15 cellular contexts compared by ENCODE assay signal in the genomic region with DNA sequence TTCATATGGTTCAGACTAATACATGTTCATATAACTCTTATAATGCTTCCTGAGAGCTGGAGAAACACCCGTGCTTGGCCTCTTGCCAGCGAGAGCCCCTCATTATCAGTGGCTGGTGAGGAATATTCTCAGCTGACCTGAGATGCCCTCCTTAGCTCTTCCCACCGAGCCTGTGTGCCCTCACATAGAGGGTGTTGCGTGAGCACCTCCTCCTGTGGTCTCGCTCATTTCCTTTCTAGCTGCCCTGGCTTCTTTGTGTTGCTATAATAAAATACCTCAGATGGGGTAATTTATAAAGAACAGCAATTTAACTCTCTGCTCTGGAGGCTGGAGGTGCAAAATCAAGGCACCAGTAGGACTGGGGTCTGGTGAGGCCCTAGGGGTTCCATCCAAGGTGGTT.
DNase-seq lines count a peak whose midpoint lies in the region; ATAC-seq and TF ChIP-seq lines count a peak whose summit lies in the region.
"Had no signal": no experiment of that assay in that cellular context is flagged by ENCODE, and none has a peak within 500 bp of the region (broad histone marks: within the 10 kb centered on the region; RNA-seq: fewer than 3 reads in every experiment).

No MANE protein-coding gene starts in this region.

- peak overlapping the region; percentile 54 for H3K27ac ChIP-seq in BLaER1
- no peak overlapping the region for H3K27ac ChIP-seq in psoas muscle

- no peaks in the 10 kb centered on the region for H3K36me3 ChIP-seq in BLaER1
- H3K36me3 ChIP-seq in psoas muscle (ENCODE audit: insufficient read depth in 1 of 2, low read depth in 1 of 2), result no peaks in the 10 kb centered on the region
- H3K36me3 ChIP-seq: HAP-1 had no signal

- peaks cover 11% of the 10 kb centered on the region for H3K27me3 Mint-ChIP-seq in nephron progenitor cell (ENCODE audit: low read depth, poor library complexity)
- H3K27me3 Mint-ChIP-seq in activated T-helper 1 cell treated with anti-CD3 and anti-CD28 coated beads, Interleukin-12 subunit alpha, Interleukin-12 subunit beta, Interleukin-2, Interleukin-4 antibody, amounts not matched to agents 30 ng/mL and 10 ng/mL and 1 ng/mL, durations not matched to agents 14 hours and 24 hours and 36 hours (ENCODE audit: insufficient read depth), result peaks cover 17% of the 10 kb centered on the region

- peak; percentile 25 for DNase-seq in GF-D8 (lab: John Stamatoyannopoulos, UW)
- DNase-seq in NB4 (ENCODE audit: low read depth), result peak; percentile 85
- no peak for DNase-seq in nephron progenitor cell
- no peak for DNase-seq in psoas muscle
- no peak for DNase-seq in activated T-helper 1 cell treated with anti-CD3 and anti-CD28 coated beads, Interleukin-12 subunit alpha, Interleukin-12 subunit beta, Interleukin-2, Interleukin-4 antibody, amounts not matched to agents 30 ng/mL and 10 ng/mL and 1 ng/mL, durations not matched to agents 14 hours and 24 hours and 36 hours (ENCODE audit: low spot score)
- DNase-seq in left lobe of liver (ENCODE audit: low spot score), result no peak
- DNase-seq: CD8-positive, alpha-beta T cell; COR-L47; DMS153; DMS79 treated with DMSO at 0.1 percent for 48 hours; EL had no signal

- H3K4me1 Mint-ChIP-seq in nephron progenitor cell, result peaks cover 25% of the 10 kb centered on the region
- no peaks in the 10 kb centered on the region for H3K4me1 Mint-ChIP-seq in activated T-helper 1 cell treated with anti-CD3 and anti-CD28 coated beads, Interleukin-12 subunit alpha, Interleukin-12 subunit beta, Interleukin-2, Interleukin-4 antibody, amounts not matched to agents 30 ng/mL and 10 ng/mL and 1 ng/mL, durations not matched to agents 14 hours and 24 hours and 36 hours (ENCODE audit: low read depth)
- H3K4me1 Mint-ChIP-seq: B cell, CD14-positive monocyte had no signal

- ATAC-seq in psoas muscle (no peak), left lobe of liver (no peak)
- ATAC-seq: CD8-positive, alpha-beta T cell had no signal

- no peak overlapping the region for H3K9ac ChIP-seq in BLaER1

- WGBS in psoas muscle, 3 donors, result 55 to 63% (median 57%) methylated on average over 5 of the region's 5 CpGs

- H4K20me1 ChIP-seq in BLaER1, result no peaks in the 10 kb centered on the region

- peak overlapping the region; percentile 52 for H3K27ac Mint-ChIP-seq in nephron progenitor cell
- no peak overlapping the region for H3K27ac Mint-ChIP-seq in activated T-helper 1 cell treated with anti-CD3 and anti-CD28 coated beads, Interleukin-12 subunit alpha, Interleukin-12 subunit beta, Interleukin-2, Interleukin-4 antibody, amounts not matched to agents 30 ng/mL and 10 ng/mL and 1 ng/mL, durations not matched to agents 14 hours and 24 hours and 36 hours
- H3K27ac Mint-ChIP-seq: B cell; CD14-positive monocyte; CD8-positive, alpha-beta T cell had no signal

- H3K9me3 Mint-ChIP-seq in nephron progenitor cell, result peaks cover 51% of the 10 kb centered on the region
- H3K9me3 Mint-ChIP-seq in activated T-helper 1 cell treated with anti-CD3 and anti-CD28 coated beads, Interleukin-12 subunit alpha, Interleukin-12 subunit beta, Interleukin-2, Interleukin-4 antibody, amounts not matched to agents 30 ng/mL and 10 ng/mL and 1 ng/mL, durations not matched to agents 14 hours and 24 hours and 36 hours, result peaks cover 3% of the 10 kb centered on the region

- TF ChIP-seq POLR2A in NB4 (IDR thresholded peaks at IDR 0.05; ENCODE audit: extremely low read depth, insufficient read length), result no peak

- H3K36me3 Mint-ChIP-seq in nephron progenitor cell (ENCODE audit: low read depth), result no peaks in the 10 kb centered on the region
- H3K36me3 Mint-ChIP-seq in activated T-helper 1 cell treated with anti-CD3 and anti-CD28 coated beads, Interleukin-12 subunit alpha, Interleukin-12 subunit beta, Interleukin-2, Interleukin-4 antibody, amounts not matched to agents 30 ng/mL and 10 ng/mL and 1 ng/mL, durations not matched to agents 14 hours and 24 hours and 36 hours (ENCODE audit: low read depth), result no peaks in the 10 kb centered on the region
- H3K36me3 Mint-ChIP-seq: CD14-positive monocyte; CD8-positive, alpha-beta T cell had no signal

- H3K4me3 Mint-ChIP-seq in nephron progenitor cell, result no peak overlapping the region
- H3K4me3 Mint-ChIP-seq in activated T-helper 1 cell treated with anti-CD3 and anti-CD28 coated beads, Interleukin-12 subunit alpha, Interleukin-12 subunit beta, Interleukin-2, Interleukin-4 antibody, amounts not matched to agents 30 ng/mL and 10 ng/mL and 1 ng/mL, durations not matched to agents 14 hours and 24 hours and 36 hours, result no peak overlapping the region
- H3K4me3 Mint-ChIP-seq: B cell; CD14-positive monocyte; CD8-positive, alpha-beta T cell had no signal

- no peak for TF ChIP-seq CTCF in NB4 (IDR thresholded peaks at IDR 0.05; ENCODE audit: low read depth, low read length)
- no peak for TF ChIP-seq CTCF in nephron progenitor cell (IDR thresholded peaks at IDR 0.05)
- no peak for TF ChIP-seq CTCF in psoas muscle (IDR thresholded peaks at IDR 0.05)

- H3K4me2 ChIP-seq in BLaER1, result peak overlapping the region; percentile 51

- H3K27me3 ChIP-seq in BLaER1 (no peaks in the 10 kb centered on the region), psoas muscle (ENCODE audit: insufficient read depth in 3 of 3, low read length in 2 of 3) (peaks cover 0 to 2% (median 0%) of the 10 kb centered on the region in 3 donors)

- H3K4me3 ChIP-seq in BLaER1 (no peak overlapping the region), NB4 (ENCODE audit: low read depth, low read length) (no peak overlapping the region), psoas muscle (no peak overlapping the region)
- H3K4me3 ChIP-seq: HAP-1 had no signal

- peaks cover 50% of the 10 kb centered on the region for H3K9me3 ChIP-seq in BLaER1
- no peaks in the 10 kb centered on the region for H3K9me3 ChIP-seq in psoas muscle
- H3K9me3 ChIP-seq: HAP-1 had no signal

- peaks cover 16% of the 10 kb centered on the region for H3K4me1 ChIP-seq in BLaER1
- H3K4me1 ChIP-seq in psoas muscle, result no peaks in the 10 kb centered on the region
- H3K4me1 ChIP-seq: HAP-1 had no signal

- intact Hi-C loops in psoas muscle (cut with DNase I), result no loop called here
- intact Hi-C loops in activated T-helper 1 cell treated with anti-CD3 and anti-CD28 coated beads, Interleukin-12 subunit alpha, Interleukin-12 subunit beta, Interleukin-2, Interleukin-4 antibody, amounts not matched to agents 30 ng/mL and 10 ng/mL and 1 ng/mL, durations not matched to agents 14 hours and 24 hours and 36 hours (cut with micrococcal nuclease), result no loop called here

Comparison
In these comparisons a context has a peak if more than half of its experiments do, and no peak if none do; other contexts are left out.
1. DNase-seq: peak in GF-D8 (single experiment) and NB4 (single experiment); none in nephron progenitor cell (single experiment), psoas muscle (0 of 2), activated T-helper 1 cell treated with anti-CD3 and anti-CD28 coated beads, Interleukin-12 subunit alpha, Interleukin-12 subunit beta, Interleukin-2, Interleukin-4 antibody, amounts not matched to agents 30 ng/mL and 10 ng/mL and 1 ng/mL, durations not matched to agents 14 hours and 24 hours and 36 hours (single experiment) and left lobe of liver (single experiment).